In genomic region chr20:14744723-14745122, GRCh38 we compare ENCODE assay signal across 12 cellular contexts.
DNase-seq lines count a peak whose midpoint lies in the region; ATAC-seq lines count a peak whose summit lies in the region.
"Had no signal": no experiment of that assay in that cellular context is flagged by ENCODE, and none has a peak within 500 bp of the region (broad histone marks: within the 10 kb centered on the region; RNA-seq: fewer than 3 reads in every experiment).

No MANE protein-coding gene starts in this region.

- no peak overlapping the region for H3K14ac ChIP-seq in mesenchymal stem cell (ENCODE audit: low read length in 2 of 2)

- H3K27me3 ChIP-seq in mesenchymal stem cell (ENCODE audit: control insufficient read depth in 1 of 2, insufficient read depth in 1 of 2, low read length in 2 of 2): no peaks in the 10 kb centered on the region
- H3K27me3 ChIP-seq in H7 (ENCODE audit: control insufficient read depth, insufficient read depth, low read length): no peaks in the 10 kb centered on the region

- H2BK12ac ChIP-seq in mesenchymal stem cell (ENCODE audit: low read length in 2 of 2): no peak overlapping the region

- no peak overlapping the region for H3K4me3 ChIP-seq in mesenchymal stem cell (ENCODE audit: insufficient read depth in 1 of 2, low read depth in 1 of 2, low read length in 2 of 2)
- H3K4me3 ChIP-seq in H7 (ENCODE audit: insufficient read depth, low read depth, low read length): no peak overlapping the region

- no peak overlapping the region for H3K27ac ChIP-seq in mesenchymal stem cell (ENCODE audit: low read length, poor library complexity, severe bottlenecking)

- no peak overlapping the region for H2AK5ac ChIP-seq in mesenchymal stem cell (ENCODE audit: low read length, severe bottlenecking)

- H3K9me3 ChIP-seq in mesenchymal stem cell (ENCODE audit: control insufficient read depth, low read length): no peaks in the 10 kb centered on the region

- H3K36me3 ChIP-seq in mesenchymal stem cell (ENCODE audit: control insufficient read depth in 1 of 2, insufficient read depth in 2 of 2, low read depth in 1 of 2, low read length in 2 of 2) (no peaks in the 10 kb centered on the region), H7 (replicated peaks; ENCODE audit: control insufficient read depth, insufficient read depth, low read length) (no peaks in the 10 kb centered on the region)

- H3K9ac ChIP-seq in mesenchymal stem cell (ENCODE audit: low read length): no peak overlapping the region

- H3K4ac ChIP-seq in mesenchymal stem cell (ENCODE audit: low read depth in 1 of 2, low read length in 2 of 2): no peak overlapping the region

- no peak overlapping the region for H3K18ac ChIP-seq in mesenchymal stem cell (ENCODE audit: low read depth in 1 of 2, low read length in 2 of 2)

- H3K4me1 ChIP-seq in mesenchymal stem cell (ENCODE audit: control insufficient read depth, insufficient read depth, low read depth, low read length): no peaks in the 10 kb centered on the region

- ATAC-seq in GM18867 (IDR thresholded peaks at IDR 0.05; ENCODE audit: unreplicated experiment) (peak; percentile 82), GM21515 (IDR thresholded peaks at IDR 0.05; ENCODE audit: unreplicated experiment) (peak; percentile 61), HG02943 (IDR thresholded peaks at IDR 0.05; ENCODE audit: low read depth, unreplicated experiment) (peak; percentile 57), HG03521 (IDR thresholded peaks at IDR 0.05; ENCODE audit: unreplicated experiment) (peak; percentile 61), HG02973 (IDR thresholded peaks at IDR 0.05; ENCODE audit: unreplicated experiment) (no peak)
- ATAC-seq: activated CD8-positive, alpha-beta T cell treated with anti-CD3 and anti-CD28 coated beads, Interleukin-2, amount 10 ng/mL, durations not matched to agents 7 days and 5 days; HepG2 had no signal

- no peak overlapping the region for H2AFZ ChIP-seq in mesenchymal stem cell (ENCODE audit: low read depth, low read length)

- WGBS in mesenchymal stem cell: 45% methylated on average over 2 of the region's 3 CpGs

- H2BK15ac ChIP-seq in mesenchymal stem cell (ENCODE audit: low read depth, poor library complexity, severe bottlenecking): no peak overlapping the region

- DNase-seq in SKM-1 (lab: John Stamatoyannopoulos, UW; ENCODE audit: unreplicated experiment) (no peak), mesenchymal stem cell (no peak), H7 (no peak)
- DNase-seq: activated CD8-positive, alpha-beta T cell treated with anti-CD3 and anti-CD28 coated beads, Interleukin-2, amount 10 ng/mL, durations not matched to agents 7 days and 5 days; DMS 273 treated with DMSO at 0.1 percent for 48 hours; HCEC 1CT had no signal

- H2BK5ac ChIP-seq in mesenchymal stem cell (ENCODE audit: low read depth, low read length, poor library complexity, severe bottlenecking): no peak overlapping the region

- no peak overlapping the region for H2BK120ac ChIP-seq in mesenchymal stem cell (ENCODE audit: low read depth, low read length)

- no peak overlapping the region for H4K91ac ChIP-seq in mesenchymal stem cell (ENCODE audit: low read length)

- H3K79me1 ChIP-seq in mesenchymal stem cell (replicated peaks; ENCODE audit: low read length, poor library complexity, severe bottlenecking): no peaks in the 10 kb centered on the region

- no peak overlapping the region for H3K4me2 ChIP-seq in mesenchymal stem cell (ENCODE audit: low read length, poor library complexity, severe bottlenecking)

- no peak overlapping the region for H3K23ac ChIP-seq in mesenchymal stem cell (ENCODE audit: low read length in 2 of 2)

- H4K8ac ChIP-seq in mesenchymal stem cell (ENCODE audit: low read length): no peak overlapping the region
